1 cellular context compared by ENCODE assay signal in genomic region chr7:100604976-100605911, GRCh38.
TF ChIP-seq lines count a peak whose summit lies in the region.

No MANE protein-coding gene starts in this region.

TF ChIP-seq in IMR-90, 13 proteins besides CTCF, POLR2A, EP300 and RAD21 (continued from another document):
- TF ChIP-seq FOS (IDR thresholded peaks at IDR 0.05; ENCODE audit: low read depth, low read length) = no peak
- TF ChIP-seq, protein P1, sequence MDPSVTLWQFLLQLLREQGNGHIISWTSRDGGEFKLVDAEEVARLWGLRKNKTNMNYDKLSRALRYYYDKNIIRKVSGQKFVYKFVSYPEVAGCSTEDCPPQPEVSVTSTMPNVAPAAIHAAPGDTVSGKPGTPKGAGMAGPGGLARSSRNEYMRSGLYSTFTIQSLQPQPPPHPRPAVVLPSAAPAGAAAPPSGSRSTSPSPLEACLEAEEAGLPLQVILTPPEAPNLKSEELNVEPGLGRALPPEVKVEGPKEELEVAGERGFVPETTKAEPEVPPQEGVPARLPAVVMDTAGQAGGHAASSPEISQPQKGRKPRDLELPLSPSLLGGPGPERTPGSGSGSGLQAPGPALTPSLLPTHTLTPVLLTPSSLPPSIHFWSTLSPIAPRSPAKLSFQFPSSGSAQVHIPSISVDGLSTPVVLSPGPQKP (IDR thresholded peaks at IDR 0.05; ENCODE audit: borderline replicate concordance, low read depth, low read length) = no peak
- TF ChIP-seq RCOR1 (IDR thresholded peaks at IDR 0.05; ENCODE audit: insufficient replicate concordance, low read length) = no peak
- TF ChIP-seq SMC3 (IDR thresholded peaks at IDR 0.05; ENCODE audit: low read depth, low read length) = no peak
- no peak for TF ChIP-seq NFE2L2 (IDR thresholded peaks at IDR 0.05; ENCODE audit: low read depth, low read length)
- TF ChIP-seq CHD1 (IDR thresholded peaks at IDR 0.05; ENCODE audit: low read depth, low read length) = no peak
- no peak for TF ChIP-seq RFX5 (IDR thresholded peaks at IDR 0.05; ENCODE audit: low read depth, low read length)
- no peak for TF ChIP-seq MXI1 (IDR thresholded peaks at IDR 0.05; ENCODE audit: borderline replicate concordance, low read depth, low read length)
TF ChIP-seq in IMR-90: peak in this region for 0.
